In genomic region chr10:17113889-17114288, GRCh38 we compare ENCODE assay signal across 13 cellular contexts. TPM values are rescaled to one million over a fixed set of nuclear protein-coding genes. Genes with fewer than 3 reads are reported as not detected.
DNase-seq lines count a peak whose midpoint lies in the region; ATAC-seq and TF ChIP-seq lines count a peak whose summit lies in the region.
"Had no signal": no experiment of that assay in that cellular context is flagged by ENCODE, and none has a peak within 500 bp of the region (broad histone marks: within the 10 kb centered on the region; RNA-seq: fewer than 3 reads in every experiment).

No MANE protein-coding gene starts in this region.

- TF ChIP-seq CTCF in Caco-2 (IDR thresholded peaks at IDR 0.05; ENCODE audit: insufficient read depth in 1 of 2, low read depth in 1 of 2, low read length in 1 of 2, severe bottlenecking in 1 of 2, unreplicated experiment in 1 of 2) (no peak), PC-3 (conservative IDR thresholded peaks at IDR 0.05; ENCODE audit: low read depth, low read length) (no peak), fibroblast of the aortic adventitia (IDR thresholded peaks at IDR 0.05; ENCODE audit: insufficient read depth, low read length) (no peak)

- no peaks in the 10 kb centered on the region for H3K36me3 ChIP-seq in Caco-2 (ENCODE audit: control insufficient read depth, insufficient read depth, low read length)
- no peaks in the 10 kb centered on the region for H3K36me3 ChIP-seq in PC-3 (ENCODE audit: low read depth, low read length)
- H3K36me3 ChIP-seq: neutrophil had no signal

- DNase-seq in Caco-2 (peak in 1 of 2 experiments; percentile 18), PC-3 (no peak), fibroblast of the aortic adventitia (ENCODE audit: low read depth) (peak; percentile 50), posterior cingulate gyrus (peak in 8 of 10 donors; percentile 14 to 86 (median 36)), SIG-M5 (lab: John Stamatoyannopoulos, UW) (no peak), HK-2 (ENCODE audit: unreplicated experiment) (no peak), NCI-H1694 (lab: John Stamatoyannopoulos, UW) (no peak)
- DNase-seq: HCEC 1CT, Karpas-422, NCI-H2171 had no signal

- no peaks in the 10 kb centered on the region for H3F3A ChIP-seq in PC-3 (ENCODE audit: low read length, unreplicated experiment)

- intact Hi-C loops in Caco-2 (cut with micrococcal nuclease; ENCODE audit: unreplicated experiment), result loop anchor here (2.0 kb wide), 2 partner anchors 15 to 275 kb away; partner anchors contain the start of gene CUBN
- intact Hi-C loops in PC-3 (cut with micrococcal nuclease), result no loop called here
- intact Hi-C loops in posterior cingulate gyrus (cut with DNase I), result no loop called here

- ATAC-seq in PC-3 (no peak), GM21390 (IDR thresholded peaks at IDR 0.05; ENCODE audit: unreplicated experiment) (no peak)

- H3K27ac Mint-ChIP-seq in Caco-2 (ENCODE audit: unreplicated experiment), result peak overlapping the region; percentile 31

- no peaks in the 10 kb centered on the region for H4K20me1 ChIP-seq in PC-3 (ENCODE audit: low read length)

- no peaks in the 10 kb centered on the region for H3K9me3 Mint-ChIP-seq in Caco-2 (ENCODE audit: unreplicated experiment)

- peaks cover 15% of the 10 kb centered on the region for H3K36me3 Mint-ChIP-seq in Caco-2 (ENCODE audit: insufficient read depth, unreplicated experiment)

- no peaks in the 10 kb centered on the region for H3K9me2 ChIP-seq in PC-3 (replicated peaks; ENCODE audit: low read length)

- POLR2A ChIA-PET in Caco-2 (lab: Charles Lee), result no interaction called here
- POLR2A ChIA-PET in PC-3 (lab: Charles Lee; ENCODE audit: unreplicated experiment), result no interaction called here

- no peaks in the 10 kb centered on the region for H3K9me3 ChIP-seq in Caco-2
- no peaks in the 10 kb centered on the region for H3K9me3 ChIP-seq in PC-3 (ENCODE audit: low read length)
- H3K9me3 ChIP-seq: neutrophil had no signal

- H3K4me2 ChIP-seq in PC-3 (ENCODE audit: low read length), result no peak overlapping the region

- no peaks in the 10 kb centered on the region for H3K79me2 ChIP-seq in PC-3 (ENCODE audit: low read length)

- peaks cover 32% of the 10 kb centered on the region for H3K4me1 Mint-ChIP-seq in Caco-2 (ENCODE audit: low read depth, unreplicated experiment)

- CTCF ChIA-PET in Caco-2 (lab: Charles Lee) (interaction anchor here (0.7 kb wide), 1 partner anchor 247 kb away, joined by 3 read pairs; no protein-coding TSS in a partner anchor), PC-3 (lab: Charles Lee) (no interaction called here)

- no peak overlapping the region for H3K9ac ChIP-seq in PC-3 (ENCODE audit: low read length)

- H3K27me3 Mint-ChIP-seq in Caco-2 (ENCODE audit: insufficient read depth, unreplicated experiment), result no peaks in the 10 kb centered on the region

- H3K27me3 ChIP-seq in Caco-2 (replicated peaks; ENCODE audit: control insufficient read depth, insufficient read depth, low read length), result no peaks in the 10 kb centered on the region
- no peaks in the 10 kb centered on the region for H3K27me3 ChIP-seq in PC-3 (ENCODE audit: low read length)
- H3K27me3 ChIP-seq: neutrophil had no signal

- H3K4me3 ChIP-seq in Caco-2 (ENCODE audit: low read depth, low read length) (no peak overlapping the region), PC-3 (ENCODE audit: low read length) (no peak overlapping the region), fibroblast of the aortic adventitia (ENCODE audit: low read depth, low read length) (no peak overlapping the region)

- H3K27ac ChIP-seq in PC-3 (ENCODE audit: low read length), result peak overlapping the region; percentile 96; the same call in 1 of the 2 replicates
- H3K27ac ChIP-seq: neutrophil, RWPE1 had no signal

- H3K4me1 ChIP-seq in Caco-2 (peaks cover 41% of the 10 kb centered on the region), PC-3 (ENCODE audit: insufficient read depth, low read length) (peaks cover 38% of the 10 kb centered on the region)

- H2AFZ ChIP-seq in PC-3 (ENCODE audit: low read length), result no peak overlapping the region

- BruUV-seq in Caco-2 (replicated peaks; lab: Mats Ljungman, UMichigan) (no TSS peak), PC-3 (replicated peaks; lab: Mats Ljungman, UMichigan) (no TSS peak)

- no peak overlapping the region for H3K4me3 Mint-ChIP-seq in Caco-2 (ENCODE audit: unreplicated experiment)

RNA-seq across cellular contexts. Expression of gene CUBN, which starts 15.7 kb away (rescaled TPM):
- total RNA-seq in Caco-2 (2022) (4.6 and 4.8 TPM in 2 replicates), PC-3 (2014; rRNA removed) (0.80 TPM in 1 of 2 replicates, not detected in the other), fibroblast of the aortic adventitia (ENCODE audit: low replicate concordance) (3.4 and 4.2 TPM in 2 replicates)

Comparison
In these comparisons a context has a peak if more than half of its experiments do, and no peak if none do; other contexts are left out.
1. DNase-seq: peak in fibroblast of the aortic adventitia (single experiment) and posterior cingulate gyrus (8 of 10); none in PC-3 (single experiment), SIG-M5 (single experiment), HK-2 (single experiment) and NCI-H1694 (single experiment).